ENCODE assay signal across 22 cellular contexts in the genomic region with DNA sequence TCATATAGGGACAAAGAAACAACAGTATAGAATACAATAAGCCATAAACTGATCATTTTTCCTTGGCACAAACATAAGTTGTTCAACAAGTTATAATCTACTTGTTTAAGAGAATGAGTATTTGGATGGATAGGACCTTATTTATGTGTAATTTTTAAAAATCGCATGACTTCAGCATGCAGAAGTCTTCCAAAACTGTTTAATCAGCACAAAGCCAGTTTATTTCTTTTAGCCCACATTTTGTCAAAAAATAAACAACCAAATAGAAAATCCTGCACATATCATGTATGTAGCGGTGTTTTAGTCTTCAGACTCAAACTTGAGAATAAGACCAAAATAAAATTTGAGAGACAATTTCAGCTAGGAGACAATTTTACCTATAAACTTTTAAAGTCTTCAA.
DNase-seq lines count a peak whose midpoint lies in the region; ATAC-seq, FAIRE-seq and TF ChIP-seq lines count a peak whose summit lies in the region.
"Had no signal": no experiment of that assay in that cellular context is flagged by ENCODE, and none has a peak within 500 bp of the region (broad histone marks: within the 10 kb centered on the region; RNA-seq: fewer than 3 reads in every experiment).

No MANE protein-coding gene starts in this region.

- H3K79me1 ChIP-seq in IMR-90 (ENCODE audit: low read depth in 1 of 2, low read length in 2 of 2): no peaks in the 10 kb centered on the region

- H3K27me3 ChIP-seq in IMR-90 (ENCODE audit: control insufficient read depth, insufficient read depth, low read length) (no peaks in the 10 kb centered on the region), K562 (ENCODE audit: control insufficient read depth in 2 of 2, insufficient read depth in 2 of 2, low read length in 2 of 2) (no peaks in the 10 kb centered on the region)
- H3K27me3 ChIP-seq: BLaER1 treated with 17β-estradiol and CSF1 and Interleukin-3, amounts not matched to agents 10 nM and 100 nM had no signal

- 13% methylated on average over 2 of the region's 2 CpGs for WGBS in A549 (ENCODE audit: missing lambda C conversion rate)
- whole genome bisulfite sequencing in IMR-90 (ENCODE audit: extremely low coverage in 2 of 2, insufficient read length in 1 of 2), 2 experiments: no CpG with 5 or more reads among the region's 2 CpGs
- WGBS in K562 (ENCODE audit: insufficient coverage, low coverage, missing lambda C conversion rate): 16% methylated on average over 2 of the region's 2 CpGs

- H4K20me1 ChIP-seq in IMR-90 (ENCODE audit: insufficient read depth, low read length): no peaks in the 10 kb centered on the region
- no peaks in the 10 kb centered on the region for H4K20me1 ChIP-seq in K562 (replicated peaks; ENCODE audit: control insufficient read depth, insufficient read depth, low read length)
- H4K20me1 ChIP-seq: BLaER1 treated with 17β-estradiol and CSF1 and Interleukin-3, amounts not matched to agents 10 nM and 100 nM had no signal

- no peak overlapping the region for H2AK9ac ChIP-seq in IMR-90 (replicated peaks; ENCODE audit: low read depth, low read length, poor library complexity)

- no peak overlapping the region for H3K23ac ChIP-seq in IMR-90 (ENCODE audit: low read depth, low read length)

- H3K36me3 ChIP-seq in IMR-90 (ENCODE audit: control insufficient read depth, insufficient read depth, low read length) (no peaks in the 10 kb centered on the region), K562 (ENCODE audit: control insufficient read depth, insufficient read depth, low read length) (no peaks in the 10 kb centered on the region)
- H3K36me3 ChIP-seq: BLaER1 treated with 17β-estradiol and CSF1 and Interleukin-3, amounts not matched to agents 10 nM and 100 nM had no signal

- no peak overlapping the region for H2AK5ac ChIP-seq in IMR-90 (ENCODE audit: low read depth, low read length)

- no TSS peak for BruUV-seq in IMR-90 (replicated peaks; lab: Mats Ljungman, UMichigan)
- no TSS peak for BruUV-seq in K562 (replicated peaks; lab: Mats Ljungman, UMichigan)

- in situ Hi-C loops in IMR-90 (cut with MboI; ENCODE audit: low sequenced_read_pairs) (no loop called here), K562 (cut with MboI) (no loop called here)

- no peak for ATAC-seq in A549
- ATAC-seq in IMR-90 (ENCODE audit: low read depth): no peak
- ATAC-seq in K562: no peak
- no peak for ATAC-seq in GM18498 (IDR thresholded peaks at IDR 0.05; ENCODE audit: unreplicated experiment)
- ATAC-seq: CD8-positive, alpha-beta T cell; GM12878 had no signal

- H2AFZ ChIP-seq in IMR-90 (replicated peaks; ENCODE audit: low read length, poor library complexity): no peak overlapping the region
- no peak overlapping the region for H2AFZ ChIP-seq in K562 (ENCODE audit: low read depth, low read length)

- POLR2A ChIA-PET in A549 (lab: Yijun Ruan, JAX): no interaction called here
- POLR2A ChIA-PET in IMR-90 (lab: Charles Lee; ENCODE audit: unreplicated experiment): no interaction called here
- POLR2A ChIA-PET in K562 (lab: Yijun Ruan, JAX): no interaction called here

- intact Hi-C loops in IMR-90 (cut with micrococcal nuclease): no loop called here
- intact Hi-C loops in K562 (cut with micrococcal nuclease): no loop called here

- no peaks in the 10 kb centered on the region for H3K4me1 ChIP-seq in A549
- H3K4me1 ChIP-seq in IMR-90 (ENCODE audit: control insufficient read depth, insufficient read depth, low read length): no peaks in the 10 kb centered on the region
- no peaks in the 10 kb centered on the region for H3K4me1 ChIP-seq in K562 (replicated peaks in 1 of 2; ENCODE audit: control insufficient read depth in 2 of 2, insufficient read depth in 2 of 2, low read length in 2 of 2)
- H3K4me1 ChIP-seq: BLaER1 treated with 17β-estradiol and CSF1 and Interleukin-3, amounts not matched to agents 10 nM and 100 nM had no signal

- H3K14ac ChIP-seq in IMR-90 (replicated peaks; ENCODE audit: low read depth, low read length): no peak overlapping the region

- H3K9me3 ChIP-seq in A549 (no peaks in the 10 kb centered on the region), IMR-90 (ENCODE audit: control insufficient read depth, insufficient read depth, low read length) (no peaks in the 10 kb centered on the region), K562 (replicated peaks; ENCODE audit: control insufficient read depth, insufficient read depth, low read depth, low read length) (no peaks in the 10 kb centered on the region)
- H3K9me3 ChIP-seq: BLaER1 treated with 17β-estradiol and CSF1 and Interleukin-3, amounts not matched to agents 10 nM and 100 nM had no signal

- no peak overlapping the region for H2BK120ac ChIP-seq in IMR-90 (ENCODE audit: low read depth, low read length)

- H3K9ac ChIP-seq in IMR-90 (ENCODE audit: low read depth, low read length) (no peak overlapping the region), K562 (ENCODE audit: insufficient read depth in 1 of 2, low read depth in 2 of 2, low read length in 2 of 2) (no peak overlapping the region)
- H3K9ac ChIP-seq: BLaER1 treated with 17β-estradiol and CSF1 and Interleukin-3, amounts not matched to agents 10 nM and 100 nM had no signal

- H3K18ac ChIP-seq in IMR-90 (ENCODE audit: low read depth, low read length): no peak overlapping the region

- no peak overlapping the region for H2BK20ac ChIP-seq in IMR-90 (ENCODE audit: low read depth, low read length)

- no peak for FAIRE-seq in A549 (lab: Jason Lieb, UNC)
- no peak for FAIRE-seq in K562 (lab: Jason Lieb, UNC)
- FAIRE-seq: A204.1, GM12878, GM18507 had no signal

- no peak for TF ChIP-seq CTCF in A549 (IDR thresholded peaks at IDR 0.05)
- TF ChIP-seq CTCF in IMR-90 (conservative IDR thresholded peaks at IDR 0.05; ENCODE audit: low read depth, low read length): no peak
- TF ChIP-seq CTCF in K562 (IDR thresholded peaks at IDR 0.05 in 2 of 3, conservative IDR thresholded peaks at IDR 0.05 in 1 of 3; ENCODE audit: insufficient read depth in 2 of 3, low read depth in 1 of 3, low read length in 3 of 3): no peak

- H3K4me2 ChIP-seq in A549 (no peak overlapping the region), IMR-90 (ENCODE audit: low read depth, low read length) (no peak overlapping the region), K562 (ENCODE audit: insufficient read depth, low read length) (no peak overlapping the region)
- H3K4me2 ChIP-seq: BLaER1 treated with 17β-estradiol and CSF1 and Interleukin-3, amounts not matched to agents 10 nM and 100 nM had no signal

- TF ChIP-seq POLR2A in A549 (IDR thresholded peaks at IDR 0.05; ENCODE audit: low read length): no peak
- no peak for TF ChIP-seq POLR2A in IMR-90 (IDR thresholded peaks at IDR 0.05; ENCODE audit: low read depth, low read length)
- TF ChIP-seq POLR2A in K562 (conservative IDR thresholded peaks at IDR 0.05): no peak

- CTCF ChIA-PET in A549 (lab: Yijun Ruan, JAX): interaction anchor here (1.4 kb wide), 1 partner anchor 463 kb away, joined by 3 read pairs; no protein-coding TSS in a partner anchor
- CTCF ChIA-PET in IMR-90 (lab: Yijun Ruan, JAX): no interaction called here
- CTCF ChIA-PET in K562 (lab: Yijun Ruan, JAX; ENCODE audit: low intra/inter-chr PET ratio): no interaction called here

- H3K9me1 ChIP-seq in IMR-90 (ENCODE audit: insufficient read depth, low read length): no peaks in the 10 kb centered on the region
- H3K9me1 ChIP-seq in K562 (ENCODE audit: control insufficient read depth, insufficient read depth, low read length): no peaks in the 10 kb centered on the region

- H4K5ac ChIP-seq in IMR-90 (ENCODE audit: low read depth, low read length): no peak overlapping the region

- no peak overlapping the region for H4K8ac ChIP-seq in IMR-90 (ENCODE audit: low read depth in 2 of 2, low read length in 2 of 2)

- H3K4ac ChIP-seq in IMR-90 (ENCODE audit: low read depth, low read length): no peak overlapping the region

- H2BK5ac ChIP-seq in IMR-90 (ENCODE audit: low read depth, low read length, poor library complexity, severe bottlenecking): no peak overlapping the region

- dilution Hi-C loops in IMR-90 (cut with HindIII; ENCODE audit: low sequenced_read_pairs, unreplicated experiment): no loop called here

- no peak overlapping the region for H3K4me3 ChIP-seq in A549
- no peak overlapping the region for H3K4me3 ChIP-seq in IMR-90 (ENCODE audit: insufficient read depth, low read depth, low read length)
- H3K4me3 ChIP-seq in K562: no peak overlapping the region
- H3K4me3 ChIP-seq: BLaER1 treated with 17β-estradiol and CSF1 and Interleukin-3, amounts not matched to agents 10 nM and 100 nM; GM12878 had no signal

- H3K56ac ChIP-seq in IMR-90 (ENCODE audit: extremely low read depth, insufficient read depth, low read length): no peak overlapping the region

- TF ChIP-seq EP300 in A549 (IDR thresholded peaks at IDR 0.05) (no peak), K562 (IDR thresholded peaks at IDR 0.05; ENCODE audit: low read length) (no peak)

- no peaks in the 10 kb centered on the region for H3K79me2 ChIP-seq in K562 (ENCODE audit: control insufficient read depth, insufficient read depth, low read length)

- H3K27ac ChIP-seq in A549 (no peak overlapping the region), IMR-90 (ENCODE audit: insufficient read depth, low read length) (no peak overlapping the region), K562 (ENCODE audit: extremely low read depth, low read depth, low read length) (no peak overlapping the region)
- H3K27ac ChIP-seq: BLaER1 treated with 17β-estradiol and CSF1 and Interleukin-3, amounts not matched to agents 10 nM and 100 nM; C4-2B had no signal

- DNase-seq in A549 (ENCODE audit: low read depth in 1 of 2, low spot score in 1 of 2): no peak
- no peak for DNase-seq in IMR-90
- DNase-seq in K562 (ENCODE audit: extremely low read depth in 1 of 4, low spot score in 3 of 4): no peak
- DNase-seq in inferior parietal cortex (ENCODE audit: extremely low spot score): no peak
- DNase-seq: 8988T; AML-193; CD4-positive, alpha-beta T cell; CD8-positive, alpha-beta T cell; COR-L47; DMS 273 treated with DMSO at 0.1 percent for 48 hours; DMS153; DMS53; DMS79; DND-41; EL; GDM1 had no signal

- TF ChIP-seq RAD21 in A549 (conservative IDR thresholded peaks at IDR 0.05 in 1 of 2, IDR thresholded peaks at IDR 0.05 in 1 of 2): no peak
- TF ChIP-seq RAD21 in IMR-90 (IDR thresholded peaks at IDR 0.05; ENCODE audit: low read length): no peak
- TF ChIP-seq RAD21 in K562 (CRISPR knock-in tag; conservative IDR thresholded peaks at IDR 0.05 in 1 of 2, IDR thresholded peaks at IDR 0.05 in 1 of 2): no peak

- H4K91ac ChIP-seq in IMR-90 (ENCODE audit: insufficient read depth, low read depth, low read length): no peak overlapping the region

- H2BK15ac ChIP-seq in IMR-90 (ENCODE audit: low read depth, low read length): no peak overlapping the region

TF ChIP-seq in A549, 52 proteins besides CTCF, POLR2A, EP300 and RAD21 (continues in another document):
- TF ChIP-seq MAFK (IDR thresholded peaks at IDR 0.05; ENCODE audit: partially characterized antibody) (peak; percentile 33), CBX8 (IDR thresholded peaks at IDR 0.05) (no peak)

TF ChIP-seq in IMR-90, 13 proteins besides CTCF, POLR2A, EP300 and RAD21 (continues in another document):
- TF ChIP-seq NFE2L2 (IDR thresholded peaks at IDR 0.05; ENCODE audit: low read depth, low read length): no peak

TF ChIP-seq in K562, 482 proteins besides CTCF, POLR2A, EP300 and RAD21 (continues in another document):
- TF ChIP-seq PCBP1 (IDR thresholded peaks at IDR 0.05; ENCODE audit: low read depth, low read length, poor library complexity, severe bottlenecking): no peak

Comparison
In these comparisons a context has a peak if more than half of its experiments do, and no peak if none do; other contexts are left out.
1. Of the 35 proteins assayed by ChIP-seq in both K562 and A549: peak only in K562: none; only in A549: MAFK; in both: none; in neither: 34.